Comparison of ENCODE assay signal across 12 cellular contexts in genomic region chr7:84783161-84783803, GRCh38.
DNase-seq lines count a peak whose midpoint lies in the region; TF ChIP-seq lines count a peak whose summit lies in the region.
"Had no signal": no experiment of that assay in that cellular context is flagged by ENCODE, and none has a peak within 500 bp of the region (broad histone marks: within the 10 kb centered on the region; RNA-seq: fewer than 3 reads in every experiment).

No MANE protein-coding gene starts in this region.

- no peaks in the 10 kb centered on the region for H3K79me2 ChIP-seq in MM.1S (ENCODE audit: low read length)

- DNase-seq in DMS79 (lab: John Stamatoyannopoulos, UW): peak; percentile 3
- peak; percentile 38 for DNase-seq in MM.1S
- peak; percentile 12 for DNase-seq in astrocyte of the spinal cord (ENCODE audit: low read depth, low spot score)
- peak; percentile 42 for DNase-seq in myocyte (ENCODE audit: low read depth)
- no peak for DNase-seq in activated CD4-positive, alpha-beta T cell treated with anti-CD3 and anti-CD28 coated beads for 48 hours
- no peak for DNase-seq in NCI-H1417 (lab: John Stamatoyannopoulos, UW)
- no peak for DNase-seq in NCI-H2029 (lab: John Stamatoyannopoulos, UW)
- no peak for DNase-seq in stimulated activated CD8-positive, alpha-beta memory T cell treated with anti-CD3 and anti-CD28 coated beads, Interleukin-4, amount 100 ng/mL, for 48 hours
- DNase-seq: activated T-cell treated with anti-CD3 and anti-CD28 coated beads, Interleukin-2, amount 50 U/mL, for 72 hours; GF-D8; NCI-H1105 had no signal

- H3K9me3 ChIP-seq in MM.1S (replicated peaks; ENCODE audit: insufficient read depth, low read length): no peaks in the 10 kb centered on the region
- H3K9me3 ChIP-seq: right atrium auricular region had no signal

- TF ChIP-seq CTCF in MM.1S (IDR thresholded peaks at IDR 0.05; ENCODE audit: low read length) (no peak), astrocyte of the spinal cord (IDR thresholded peaks at IDR 0.05; ENCODE audit: low read depth, low read length) (no peak)

- in situ Hi-C loops in astrocyte of the spinal cord (cut with HindIII; ENCODE audit: low sequenced_read_pairs): no loop called here

- no peak overlapping the region for H3K9ac ChIP-seq in MM.1S (ENCODE audit: low read length)

- no peaks in the 10 kb centered on the region for H3K9me2 ChIP-seq in MM.1S (replicated peaks; ENCODE audit: insufficient read depth, low read length)

- no peaks in the 10 kb centered on the region for H3K36me3 ChIP-seq in MM.1S (replicated peaks; ENCODE audit: insufficient read depth, low read length)
- H3K36me3 ChIP-seq: right atrium auricular region had no signal

- H3K27ac ChIP-seq in MM.1S (ENCODE audit: low read length): no peak overlapping the region
- H3K27ac ChIP-seq: right atrium auricular region had no signal

- H3K4me2 ChIP-seq in MM.1S (ENCODE audit: low read depth, low read length): no peak overlapping the region

- H3K27me3 ChIP-seq in MM.1S (replicated peaks; ENCODE audit: insufficient read depth, low read length): no peaks in the 10 kb centered on the region
- H3K27me3 ChIP-seq: right atrium auricular region had no signal

- no peaks in the 10 kb centered on the region for H3F3A ChIP-seq in MM.1S (ENCODE audit: insufficient read depth, low read length)

- H4K20me1 ChIP-seq in MM.1S (ENCODE audit: insufficient read depth, low read length): no peaks in the 10 kb centered on the region

- H2AFZ ChIP-seq in MM.1S (ENCODE audit: low read length): no peak overlapping the region

- H3K4me3 ChIP-seq in MM.1S (ENCODE audit: low read length) (no peak overlapping the region), astrocyte of the spinal cord (ENCODE audit: low read depth, low read length) (no peak overlapping the region)
- H3K4me3 ChIP-seq: right atrium auricular region had no signal

- H3K4me1 ChIP-seq in MM.1S (ENCODE audit: low read length): 0 out of 2 replicates have a peak, but pooled peaks cover 4% of the 10 kb centered on the region
- H3K4me1 ChIP-seq: right atrium auricular region had no signal

Comparison
In these comparisons a context has a peak if more than half of its experiments do, and no peak if none do; other contexts are left out.
1. DNase-seq: peak in DMS79 (single experiment), MM.1S (single experiment), astrocyte of the spinal cord (single experiment) and myocyte (single experiment); none in activated CD4-positive, alpha-beta T cell treated with anti-CD3 and anti-CD28 coated beads for 48 hours (single experiment), NCI-H1417 (0 of 3), NCI-H2029 (single experiment) and stimulated activated CD8-positive, alpha-beta memory T cell treated with anti-CD3 and anti-CD28 coated beads, Interleukin-4, amount 100 ng/mL, for 48 hours (single experiment).